ENCODE assay signal across 17 cellular contexts in genomic region chr2:230459213-230459612, GRCh38. TPM values are rescaled to one million over a fixed set of nuclear protein-coding genes. Genes with fewer than 3 reads are reported as not detected.
A peak's percentile ranks its signal among the peaks of the same experiment; 100 is the strongest.
DNase-seq lines count a peak whose midpoint lies in the region; ATAC-seq, FAIRE-seq and TF ChIP-seq lines count a peak whose summit lies in the region.
"Had no signal": no experiment of that assay in that cellular context is flagged by ENCODE, and none has a peak within 500 bp of the region (broad histone marks: within the 10 kb centered on the region; RNA-seq: fewer than 3 reads in every experiment).

No MANE protein-coding gene starts in this region.

- in situ Hi-C loops in GM13976 (cut with MboI; ENCODE audit: low sequenced_read_pairs, unreplicated experiment) = no loop called here

- no peak for DNase-seq in activated T-cell treated with anti-CD3 and anti-CD28 coated beads, Interleukin-2, amount 50 U/mL, for 72 hours
- no peak for DNase-seq in activated T-cell treated with anti-CD3 and anti-CD28 coated beads, Interleukin-2, amount 50 U/mL, for 4 hours
- DNase-seq in NB4 (ENCODE audit: low read depth) (peak; percentile 51), GM13976 (ENCODE audit: low spot score) (no peak), H54 (ENCODE audit: insufficient read length, low spot score) (no peak)
- no peak for DNase-seq in stimulated activated effector memory CD8-positive, alpha-beta T cell treated with anti-CD3 and anti-CD28 coated beads, Interleukin-12 subunit alpha, Interleukin-12 subunit beta, amount 100 ng/mL, for 72 hours (ENCODE audit: low spot score in 2 of 2)
- DNase-seq: activated CD4-positive, CD25-positive, alpha-beta regulatory T cell; aorta; left ventricle myocardium inferior; NCI-H1417; small intestine; stimulated activated naive CD4-positive, alpha-beta T cell treated with Interleukin-2 at 50 U/mL for 16 hours had no signal

- H3K4me3 Mint-ChIP-seq in activated T-cell treated with anti-CD3 and anti-CD28 coated beads, Interleukin-2, amount 50 U/mL, for 72 hours = no peak overlapping the region
- no peak overlapping the region for H3K4me3 Mint-ChIP-seq in activated T-cell treated with anti-CD3 and anti-CD28 coated beads, Interleukin-2, amount 50 U/mL, for 4 hours
- no peak overlapping the region for H3K4me3 Mint-ChIP-seq in activated T-helper 17 cell treated with anti-CD3 and anti-CD28 coated beads, Interleukin-2, amount 50 U/mL, for 72 hours
- H3K4me3 Mint-ChIP-seq in stimulated activated effector memory CD8-positive, alpha-beta T cell treated with anti-CD3 and anti-CD28 coated beads, Interleukin-12 subunit alpha, Interleukin-12 subunit beta, amount 100 ng/mL, for 72 hours = no peak overlapping the region

- TF ChIP-seq CTCF in NB4 (IDR thresholded peaks at IDR 0.05; ENCODE audit: low read depth, low read length) (no peak), GM13976 (IDR thresholded peaks at IDR 0.05; ENCODE audit: borderline replicate concordance, control extremely low read depth, extremely low read depth, insufficient read depth, missing control alignments) (no peak)

- no peak for ATAC-seq in activated T-cell treated with anti-CD3 and anti-CD28 coated beads, Interleukin-2, amount 50 U/mL, for 72 hours (replicated peaks in 1 of 2)
- ATAC-seq in activated T-cell treated with anti-CD3 and anti-CD28 coated beads, Interleukin-2, amount 50 U/mL, for 4 hours = no peak
- no peak for ATAC-seq in activated T-helper 17 cell treated with anti-CD3 and anti-CD28 coated beads, Interleukin-2, amount 50 U/mL, for 72 hours (replicated peaks)
- no peak for ATAC-seq in stimulated activated effector memory CD8-positive, alpha-beta T cell treated with anti-CD3 and anti-CD28 coated beads, Interleukin-12 subunit alpha, Interleukin-12 subunit beta, amount 100 ng/mL, for 72 hours
- no peak for ATAC-seq in GM21390 (IDR thresholded peaks at IDR 0.05; ENCODE audit: unreplicated experiment)
- ATAC-seq: gastroesophageal sphincter had no signal

- peaks cover 10 to 13% of the 10 kb centered on the region in 2 donors for H3K9me3 Mint-ChIP-seq in activated T-cell treated with anti-CD3 and anti-CD28 coated beads, Interleukin-2, amount 50 U/mL, for 72 hours
- peaks cover 10% of the 10 kb centered on the region for H3K9me3 Mint-ChIP-seq in activated T-cell treated with anti-CD3 and anti-CD28 coated beads, Interleukin-2, amount 50 U/mL, for 4 hours
- no peaks in the 10 kb centered on the region for H3K9me3 Mint-ChIP-seq in activated T-helper 17 cell treated with anti-CD3 and anti-CD28 coated beads, Interleukin-2, amount 50 U/mL, for 72 hours
- H3K9me3 Mint-ChIP-seq in stimulated activated effector memory CD8-positive, alpha-beta T cell treated with anti-CD3 and anti-CD28 coated beads, Interleukin-12 subunit alpha, Interleukin-12 subunit beta, amount 100 ng/mL, for 72 hours = peaks cover 6% of the 10 kb centered on the region

- H3K4me3 ChIP-seq in NB4 (ENCODE audit: low read depth, low read length) = no peak overlapping the region
- H3K4me3 ChIP-seq: gastroesophageal sphincter, left ventricle myocardium inferior, vagina had no signal

- H3K27ac Mint-ChIP-seq in activated T-cell treated with anti-CD3 and anti-CD28 coated beads, Interleukin-2, amount 50 U/mL, for 72 hours = peak overlapping the region; percentile 34
- peak overlapping the region; percentile 3 for H3K27ac Mint-ChIP-seq in activated T-helper 17 cell treated with anti-CD3 and anti-CD28 coated beads, Interleukin-2, amount 50 U/mL, for 72 hours
- peak overlapping the region; percentile 79 for H3K27ac Mint-ChIP-seq in stimulated activated effector memory CD8-positive, alpha-beta T cell treated with anti-CD3 and anti-CD28 coated beads, Interleukin-12 subunit alpha, Interleukin-12 subunit beta, amount 100 ng/mL, for 72 hours

- peaks cover 42 to 79% of the 10 kb centered on the region in 2 donors for H3K36me3 Mint-ChIP-seq in activated T-cell treated with anti-CD3 and anti-CD28 coated beads, Interleukin-2, amount 50 U/mL, for 72 hours (ENCODE audit: insufficient read depth in 2 of 2)
- peaks cover 77% of the 10 kb centered on the region for H3K36me3 Mint-ChIP-seq in activated T-cell treated with anti-CD3 and anti-CD28 coated beads, Interleukin-2, amount 50 U/mL, for 4 hours (ENCODE audit: insufficient read depth)
- peaks cover 99% of the 10 kb centered on the region for H3K36me3 Mint-ChIP-seq in activated T-helper 17 cell treated with anti-CD3 and anti-CD28 coated beads, Interleukin-2, amount 50 U/mL, for 72 hours (ENCODE audit: low read depth)
- peaks cover 100% of the 10 kb centered on the region for H3K36me3 Mint-ChIP-seq in stimulated activated effector memory CD8-positive, alpha-beta T cell treated with anti-CD3 and anti-CD28 coated beads, Interleukin-12 subunit alpha, Interleukin-12 subunit beta, amount 100 ng/mL, for 72 hours

- peaks cover 50% of the 10 kb centered on the region for H3K4me1 Mint-ChIP-seq in activated T-cell treated with anti-CD3 and anti-CD28 coated beads, Interleukin-2, amount 50 U/mL, for 72 hours (ENCODE audit: low read depth)
- H3K4me1 Mint-ChIP-seq in activated T-cell treated with anti-CD3 and anti-CD28 coated beads, Interleukin-2, amount 50 U/mL, for 4 hours (ENCODE audit: low read depth) = peaks cover 49% of the 10 kb centered on the region
- H3K4me1 Mint-ChIP-seq in activated T-helper 17 cell treated with anti-CD3 and anti-CD28 coated beads, Interleukin-2, amount 50 U/mL, for 72 hours = peaks cover 38% of the 10 kb centered on the region
- H3K4me1 Mint-ChIP-seq in stimulated activated effector memory CD8-positive, alpha-beta T cell treated with anti-CD3 and anti-CD28 coated beads, Interleukin-12 subunit alpha, Interleukin-12 subunit beta, amount 100 ng/mL, for 72 hours = peaks cover 48% of the 10 kb centered on the region

- no peak for TF ChIP-seq POLR2A in NB4 (IDR thresholded peaks at IDR 0.05; ENCODE audit: extremely low read depth, insufficient read length)
- TF ChIP-seq POLR2A in H54 (IDR thresholded peaks at IDR 0.05; ENCODE audit: low read depth, low read length) = no peak

- no peaks in the 10 kb centered on the region for H3K27me3 Mint-ChIP-seq in activated T-cell treated with anti-CD3 and anti-CD28 coated beads, Interleukin-2, amount 50 U/mL, for 72 hours (ENCODE audit: low read depth)
- H3K27me3 Mint-ChIP-seq in activated T-cell treated with anti-CD3 and anti-CD28 coated beads, Interleukin-2, amount 50 U/mL, for 4 hours (ENCODE audit: low read depth) = no peaks in the 10 kb centered on the region
- H3K27me3 Mint-ChIP-seq in activated T-helper 17 cell treated with anti-CD3 and anti-CD28 coated beads, Interleukin-2, amount 50 U/mL, for 72 hours = no peaks in the 10 kb centered on the region

- no peak for FAIRE-seq in H54 (lab: Jason Lieb, UNC)
- FAIRE-seq: GM18507, small intestine had no signal

RNA-seq across cellular contexts. Expression of gene SP100, which starts 43.2 kb away (rescaled TPM):
- 100 to 1,000 TPM; 156 to 217 TPM for total RNA-seq in activated T-cell treated with anti-CD3 and anti-CD28 coated beads, Interleukin-2, amount 50 U/mL, for 72 hours
- total RNA-seq in activated T-cell treated with anti-CD3 and anti-CD28 coated beads, Interleukin-2, amount 50 U/mL, for 4 hours = 10 to 100 TPM; 50.7 to 69.7 (median 54.9) TPM
- total RNA-seq in activated T-helper 17 cell treated with anti-CD3 and anti-CD28 coated beads, Interleukin-2, amount 50 U/mL, for 72 hours = 100 to 1,000 TPM; 131 to 175 TPM

Comparison
In these comparisons a context has a peak if more than half of its experiments do, and no peak if none do; other contexts are left out.
1. H3K27ac Mint-ChIP-seq: peak in every context shown above with its lines; median percentile 79 in stimulated activated effector memory CD8-positive, alpha-beta T cell treated with anti-CD3 and anti-CD28 coated beads, Interleukin-12 subunit alpha, Interleukin-12 subunit beta, amount 100 ng/mL, for 72 hours; 34 in activated T-cell treated with anti-CD3 and anti-CD28 coated beads, Interleukin-2, amount 50 U/mL, for 72 hours; 3 in activated T-helper 17 cell treated with anti-CD3 and anti-CD28 coated beads, Interleukin-2, amount 50 U/mL, for 72 hours.